Comparison of ENCODE assay signal across 12 cellular contexts in the genomic region with DNA sequence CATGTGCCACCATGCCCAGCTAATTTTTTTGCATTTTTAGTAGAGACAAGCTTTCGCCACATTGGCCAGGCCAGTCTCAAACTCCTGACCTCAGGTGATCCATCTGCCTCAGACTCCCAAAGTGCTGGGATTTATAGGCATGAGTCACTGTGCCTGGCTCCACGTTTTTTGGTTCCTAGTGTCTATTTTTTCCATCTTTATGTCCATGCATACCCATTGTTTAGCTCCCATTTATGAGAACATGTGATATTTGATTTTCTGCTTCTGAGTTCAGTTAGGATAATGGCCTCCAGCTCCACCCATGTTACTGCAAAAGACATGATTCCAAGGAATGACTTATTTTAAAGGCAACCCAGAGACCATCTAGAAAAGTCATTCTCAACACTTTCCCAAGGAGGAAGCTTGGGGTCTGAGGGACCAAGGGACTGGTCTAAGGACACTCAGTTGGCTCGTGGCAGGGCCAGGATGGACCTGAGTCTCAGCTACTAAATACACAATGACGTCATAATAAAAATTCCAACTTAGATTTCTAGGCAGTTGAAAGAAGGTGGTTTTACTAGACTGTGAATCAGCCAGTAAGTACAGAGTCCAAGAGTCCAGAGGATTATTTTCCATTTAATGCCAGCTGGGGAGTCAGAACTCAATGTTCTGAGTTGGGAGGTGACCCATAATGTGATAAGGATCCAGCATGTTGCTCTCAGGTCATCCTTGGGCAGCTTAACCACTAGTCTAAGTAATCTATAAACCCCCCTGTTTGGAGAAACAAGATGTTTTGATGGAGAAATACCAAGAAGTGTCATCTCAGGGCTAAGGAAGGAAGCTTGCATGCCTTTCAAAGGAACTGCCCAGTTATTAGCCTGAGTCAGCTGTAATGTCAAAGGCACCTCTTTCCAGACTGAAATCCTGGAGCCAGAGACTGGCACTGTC. TPM values are rescaled to one million over a fixed set of nuclear protein-coding genes. Genes with fewer than 3 reads are reported as not detected.
DNase-seq lines count a peak whose midpoint lies in the region; ATAC-seq and TF ChIP-seq lines count a peak whose summit lies in the region.
"Had no signal": no experiment of that assay in that cellular context is flagged by ENCODE, and none has a peak within 500 bp of the region (broad histone marks: within the 10 kb centered on the region; RNA-seq: fewer than 3 reads in every experiment).

No MANE protein-coding gene starts in this region.

- H3K9me3 Mint-ChIP-seq in dendritic cell treated with granulocyte-macrophage colony-stimulating factor and Interleukin-4, amounts not matched to agents 40 ng/mL and 50 ng/mL, for 4 days, result no peaks in the 10 kb centered on the region
- H3K9me3 Mint-ChIP-seq: stimulated activated naive CD8-positive, alpha-beta T cell treated with anti-CD3 and anti-CD28 coated beads, Interleukin-15, amount 100 ng/mL, for 72 hours had no signal

- peaks cover 12% of the 10 kb centered on the region for H4K20me1 ChIP-seq in osteoblast (ENCODE audit: insufficient read depth, low read length)

- peak overlapping the region; percentile 16; the same call in 1 of the 2 replicates for H3K27ac ChIP-seq in C4-2B
- peak overlapping the region; percentile 83 for H3K27ac ChIP-seq in osteoblast (ENCODE audit: low read depth, low read length)
- H3K27ac ChIP-seq in upper lobe of right lung, result no peak overlapping the region
- H3K27ac ChIP-seq in testis, result no peak overlapping the region

- no peak overlapping the region for H3K4me3 Mint-ChIP-seq in dendritic cell treated with granulocyte-macrophage colony-stimulating factor and Interleukin-4, amounts not matched to agents 40 ng/mL and 50 ng/mL, for 4 days
- H3K4me3 Mint-ChIP-seq: stimulated activated naive CD8-positive, alpha-beta T cell treated with anti-CD3 and anti-CD28 coated beads, Interleukin-15, amount 100 ng/mL, for 72 hours had no signal

- 81 to 83% methylated on average over 4 of the region's 4 CpGs for WGBS in testis, 2 donors

- H3K4me1 Mint-ChIP-seq in dendritic cell treated with granulocyte-macrophage colony-stimulating factor and Interleukin-4, amounts not matched to agents 40 ng/mL and 50 ng/mL, for 4 days (ENCODE audit: low read depth), result peaks cover 15% of the 10 kb centered on the region

- H3K36me3 ChIP-seq in osteoblast (ENCODE audit: insufficient read depth, low read length), result no peaks in the 10 kb centered on the region
- H3K36me3 ChIP-seq in upper lobe of right lung, result no peaks in the 10 kb centered on the region
- no peaks in the 10 kb centered on the region for H3K36me3 ChIP-seq in testis (ENCODE audit: low read depth, missing control alignments)

- H3K27me3 Mint-ChIP-seq in dendritic cell treated with granulocyte-macrophage colony-stimulating factor and Interleukin-4, amounts not matched to agents 40 ng/mL and 50 ng/mL, for 4 days, result peaks cover 4% of the 10 kb centered on the region
- H3K27me3 Mint-ChIP-seq: stimulated activated naive CD8-positive, alpha-beta T cell treated with anti-CD3 and anti-CD28 coated beads, Interleukin-15, amount 100 ng/mL, for 72 hours had no signal

- peak overlapping the region; percentile 31 for H2AFZ ChIP-seq in osteoblast (ENCODE audit: low read length)

- H3K36me3 Mint-ChIP-seq in dendritic cell treated with granulocyte-macrophage colony-stimulating factor and Interleukin-4, amounts not matched to agents 40 ng/mL and 50 ng/mL, for 4 days (ENCODE audit: low read depth), result no peaks in the 10 kb centered on the region

- H3K79me2 ChIP-seq in osteoblast (ENCODE audit: insufficient read depth, low read length), result no peaks in the 10 kb centered on the region

- peak overlapping the region; percentile 55 for H3K27ac Mint-ChIP-seq in dendritic cell treated with granulocyte-macrophage colony-stimulating factor and Interleukin-4, amounts not matched to agents 40 ng/mL and 50 ng/mL, for 4 days
- H3K27ac Mint-ChIP-seq: stimulated activated naive CD8-positive, alpha-beta T cell treated with anti-CD3 and anti-CD28 coated beads, Interleukin-15, amount 100 ng/mL, for 72 hours had no signal

- H3K9me3 ChIP-seq in osteoblast (ENCODE audit: low read depth, low read length), result no peaks in the 10 kb centered on the region
- no peaks in the 10 kb centered on the region for H3K9me3 ChIP-seq in upper lobe of right lung
- H3K9me3 ChIP-seq in testis, result no peaks in the 10 kb centered on the region

- peak; percentile 75 for DNase-seq in NCI-H226
- peak; percentile 85 for DNase-seq in osteoblast (ENCODE audit: insufficient read length, low spot score, missing footprints)
- DNase-seq in upper lobe of right lung, result no peak
- no peak for DNase-seq in testis
- DNase-seq in NCI-H1092 (lab: John Stamatoyannopoulos, UW), result no peak
- DNase-seq: NCI-H1694; stimulated activated CD4-positive, alpha-beta T cell treated with anti-CD3 and anti-CD28 coated beads, Interleukin-4, amount 100 ng/mL, for 24 hours; stimulated activated naive CD8-positive, alpha-beta T cell treated with anti-CD3 and anti-CD28 coated beads, Interleukin-15, amount 100 ng/mL, for 72 hours had no signal

- ATAC-seq in HG03378 (IDR thresholded peaks at IDR 0.05; ENCODE audit: unreplicated experiment) (no peak), upper lobe of right lung (no peak)
- ATAC-seq: esophagus mucosa; stimulated activated naive CD8-positive, alpha-beta T cell treated with anti-CD3 and anti-CD28 coated beads, Interleukin-15, amount 100 ng/mL, for 72 hours had no signal

- TF ChIP-seq POLR2A in testis (IDR thresholded peaks at IDR 0.05), result no peak

- H3K27me3 ChIP-seq in osteoblast (ENCODE audit: insufficient read depth, low read length) (no peaks in the 10 kb centered on the region), upper lobe of right lung (no peaks in the 10 kb centered on the region), testis (no peaks in the 10 kb centered on the region)

- TF ChIP-seq CTCF in C4-2B (conservative IDR thresholded peaks at IDR 0.05) (no peak), osteoblast (IDR thresholded peaks at IDR 0.05; ENCODE audit: extremely low read depth, low read depth, low read length) (no peak), upper lobe of right lung (IDR thresholded peaks at IDR 0.05) (no peak), testis (IDR thresholded peaks at IDR 0.05) (no peak)

- H3K4me3 ChIP-seq in osteoblast (ENCODE audit: insufficient read depth, low read length) (no peak overlapping the region), upper lobe of right lung (no peak overlapping the region), testis (no peak overlapping the region)

- H3K4me1 ChIP-seq in osteoblast (ENCODE audit: insufficient read depth, low read length), result peaks cover 26% of the 10 kb centered on the region
- H3K4me1 ChIP-seq in upper lobe of right lung, result no peaks in the 10 kb centered on the region
- peaks cover 17% of the 10 kb centered on the region for H3K4me1 ChIP-seq in testis

- intact Hi-C loops in dendritic cell treated with granulocyte-macrophage colony-stimulating factor and Interleukin-4, amounts not matched to agents 40 ng/mL and 50 ng/mL, for 4 days (cut with micrococcal nuclease), result no loop called here
- intact Hi-C loops in upper lobe of right lung (cut with DNase I) (no loop called here), testis (cut with DNase I; ENCODE audit: low total_unique reads) (no loop called here)

- no peak overlapping the region for H3K4me2 ChIP-seq in osteoblast (ENCODE audit: insufficient read depth, low read length)

RNA-seq across cellular contexts. Expression of a gene that starts 39.4 kb away (rescaled TPM):
- total RNA-seq in osteoblast, result 5.1 and 5.9 TPM in 2 replicates
- total RNA-seq in upper lobe of right lung, result 3.2 TPM
- total RNA-seq in testis, result 10 to 100 TPM in 1 of 2 donors, 1 to 10 TPM in 1; 5.8 to 12.1 TPM
- polyA plus RNA-seq in testis (ENCODE audit: insufficient read depth, low read depth, low replicate concordance), result 8.9 TPM

Comparison
In these comparisons a context has a peak if more than half of its experiments do, and no peak if none do; other contexts are left out.
1. H3K27ac ChIP-seq: peak in C4-2B (single experiment) and osteoblast (single experiment); none in upper lobe of right lung (single experiment) and testis (0 of 2).
2. DNase-seq: peak in NCI-H226 (single experiment) and osteoblast (single experiment); none in upper lobe of right lung (single experiment), testis (single experiment) and NCI-H1092 (single experiment).